Comparison of ENCODE assay signal across 8 cellular contexts in the genomic region with DNA sequence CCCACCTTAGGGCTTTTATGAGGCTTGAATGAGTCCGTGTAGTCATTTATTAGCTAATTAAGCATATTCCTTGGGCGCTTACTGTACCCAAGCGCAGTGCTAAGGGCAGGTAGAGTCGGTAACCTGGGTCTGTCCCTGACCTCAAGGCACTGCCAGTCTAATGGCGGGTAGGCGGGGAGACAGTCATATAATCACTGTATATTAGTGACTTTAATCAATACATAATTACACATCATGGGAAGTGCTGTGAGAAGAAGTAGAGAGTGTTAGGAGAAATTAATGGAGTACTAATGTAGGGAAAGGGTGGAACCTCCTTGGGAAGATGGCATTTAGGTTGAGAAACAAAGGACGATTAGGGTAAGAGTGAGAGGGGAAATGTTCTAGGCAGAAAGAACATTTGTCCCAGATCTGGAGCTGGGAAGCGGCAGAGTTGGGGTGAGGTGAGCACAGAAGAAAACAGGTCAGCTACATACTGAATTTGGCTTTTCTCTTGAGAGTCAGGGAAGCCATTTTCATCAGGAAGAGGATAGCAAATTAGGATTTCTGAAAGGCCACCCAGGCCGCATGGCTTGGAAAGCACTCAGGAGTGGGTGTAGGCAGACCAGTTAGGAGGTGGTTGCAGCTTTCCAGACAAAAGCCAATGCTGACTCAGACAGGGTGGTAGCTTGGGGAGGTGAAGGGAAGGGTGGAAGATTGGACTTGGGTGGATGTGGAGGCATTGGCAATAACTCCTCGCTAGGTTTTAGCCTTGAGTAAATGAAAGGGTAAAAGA. TPM values are rescaled to one million over a fixed set of nuclear protein-coding genes. Genes with fewer than 3 reads are reported as not detected.
DNase-seq lines count a peak whose midpoint lies in the region; ATAC-seq and TF ChIP-seq lines count a peak whose summit lies in the region.

No MANE protein-coding gene starts in this region.

- peaks cover 0 to 6% (median 5%) of the 10 kb centered on the region in 3 donors for H3K27me3 Mint-ChIP-seq in CD14-positive monocyte (ENCODE audit: low read depth in 3 of 3)
- H3K27me3 Mint-ChIP-seq in natural killer cell treated with Interleukin-12 subunit alpha and Interleukin-12 subunit beta and Interleukin-15 and Interleukin-18, amount 100 ng/mL, for 72 hours, result peaks cover 0 to 4% of the 10 kb centered on the region in 2 donors

- CTCF ChIA-PET in GM10248 (lab: Yijun Ruan, JAX), result interaction anchor here (1.5 to 9.2 kb wide), 3 partner anchors 8 to 333 kb away, joined by 3 to 153 read pairs (median 7); no protein-coding TSS in a partner anchor

- POLR2A ChIA-PET in GM10248 (lab: Yijun Ruan, JAX), result no interaction called here

- ATAC-seq in natural killer cell treated with Interleukin-12 subunit alpha and Interleukin-12 subunit beta and Interleukin-15 and Interleukin-18, amount 100 ng/mL, for 72 hours, result no peak

- intact Hi-C loops in CD14-positive monocyte (cut with micrococcal nuclease), result loop anchor here (5.0 to 10.0 kb wide), 4 partner anchors 124 to 264 kb away; a partner anchor contains a TSS

- H3K27ac Mint-ChIP-seq in CD14-positive monocyte, result peak overlapping the region; percentile 100
- H3K27ac Mint-ChIP-seq in natural killer cell treated with Interleukin-12 subunit alpha and Interleukin-12 subunit beta and Interleukin-15 and Interleukin-18, amount 100 ng/mL, for 72 hours, result peak overlapping the region; percentile 99

- H3K9me3 ChIP-seq in KOPT-K1 (ENCODE audit: insufficient read depth, low read length, poor library complexity, severe bottlenecking), result no peaks in the 10 kb centered on the region

- H3K27ac ChIP-seq in KOPT-K1 (ENCODE audit: low read depth, low read length, poor library complexity, severe bottlenecking) (peak overlapping the region; percentile 90), cingulate gyrus (ENCODE audit: low read depth, low read length) (peak overlapping the region; percentile 100)

- H3K4me3 Mint-ChIP-seq in CD14-positive monocyte, result peak overlapping the region; percentile 95
- H3K4me3 Mint-ChIP-seq in natural killer cell treated with Interleukin-12 subunit alpha and Interleukin-12 subunit beta and Interleukin-15 and Interleukin-18, amount 100 ng/mL, for 72 hours, result peak overlapping the region; percentile 89

- peaks cover 0 to 2% (median 0%) of the 10 kb centered on the region in 7 donors for H3K9me3 Mint-ChIP-seq in CD14-positive monocyte
- no peaks in the 10 kb centered on the region for H3K9me3 Mint-ChIP-seq in natural killer cell treated with Interleukin-12 subunit alpha and Interleukin-12 subunit beta and Interleukin-15 and Interleukin-18, amount 100 ng/mL, for 72 hours

- TF ChIP-seq CTCF in CD14-positive monocyte (IDR thresholded peaks at IDR 0.05), result no peak
- TF ChIP-seq CTCF in GM10248 (IDR thresholded peaks at IDR 0.05; ENCODE audit: control extremely low read depth, extremely low read depth, low read depth, missing control alignments), result no peak

- no peaks in the 10 kb centered on the region for H3K36me3 ChIP-seq in KOPT-K1 (ENCODE audit: insufficient read depth, low read length)

- DNase-seq in CD14-positive monocyte (ENCODE audit: low spot score) (no peak), COR-L47 (lab: John Stamatoyannopoulos, UW) (no peak), amygdala (lab: John Stamatoyannopoulos, UW) (no peak), GM10248 (ENCODE audit: extremely low spot score) (no peak)
- no peak for DNase-seq in natural killer cell treated with Interleukin-12 subunit alpha and Interleukin-12 subunit beta and Interleukin-15 and Interleukin-18, amount 100 ng/mL, for 72 hours (ENCODE audit: low spot score)
- DNase-seq in stimulated activated naive CD4-positive, alpha-beta T cell (lab: John Stamatoyannopoulos, UW), result no peak

- peaks cover 49% of the 10 kb centered on the region for H3K4me1 Mint-ChIP-seq in CD14-positive monocyte
- peaks cover 40 to 49% of the 10 kb centered on the region in 2 donors for H3K4me1 Mint-ChIP-seq in natural killer cell treated with Interleukin-12 subunit alpha and Interleukin-12 subunit beta and Interleukin-15 and Interleukin-18, amount 100 ng/mL, for 72 hours (ENCODE audit: low read depth in 2 of 2)

- H3K36me3 Mint-ChIP-seq in CD14-positive monocyte, result peaks cover 6 to 12% of the 10 kb centered on the region in 2 donors
- H3K36me3 Mint-ChIP-seq in natural killer cell treated with Interleukin-12 subunit alpha and Interleukin-12 subunit beta and Interleukin-15 and Interleukin-18, amount 100 ng/mL, for 72 hours, result no peaks in the 10 kb centered on the region

RNA-seq across cellular contexts. Expression of a gene that starts 1.0 kb away (rescaled TPM):
- 10 to 100 TPM; 53.3 to 54.5 TPM for polyA plus RNA-seq in CD14-positive monocyte
- total RNA-seq in natural killer cell treated with Interleukin-12 subunit alpha and Interleukin-12 subunit beta and Interleukin-15 and Interleukin-18, amount 100 ng/mL, for 72 hours, result 10 to 100 TPM; 39.3 to 39.8 TPM

RNA-seq across cellular contexts. Expression of a gene that starts 7.6 kb away (rescaled TPM):
- polyA plus RNA-seq in CD14-positive monocyte, result not detected
- under 1 TPM; 0.53 to 0.71 TPM for total RNA-seq in natural killer cell treated with Interleukin-12 subunit alpha and Interleukin-12 subunit beta and Interleukin-15 and Interleukin-18, amount 100 ng/mL, for 72 hours
